ENCODE assay signal across 19 cellular contexts in genomic region chr6:69913361-69913760, GRCh38. TPM values are rescaled to one million over a fixed set of nuclear protein-coding genes. Genes with fewer than 3 reads are reported as not detected.
DNase-seq lines count a peak whose midpoint lies in the region; ATAC-seq, FAIRE-seq and TF ChIP-seq lines count a peak whose summit lies in the region.
"Had no signal": no experiment of that assay in that cellular context is flagged by ENCODE, and none has a peak within 500 bp of the region (broad histone marks: within the 10 kb centered on the region; RNA-seq: fewer than 3 reads in every experiment).

No MANE protein-coding gene starts in this region.

- intact Hi-C loops in GM12878 (cut with micrococcal nuclease; ENCODE audit: unreplicated experiment) = no loop called here

- TF ChIP-seq EP300 in GM12878 (IDR thresholded peaks at IDR 0.05; ENCODE audit: borderline replicate concordance in 1 of 2, control insufficient read depth in 1 of 2, low read depth in 2 of 2, low read length in 2 of 2) = 0 out of 4 replicates have a peak, but pooled peaks of 1 of the 2 experiments have one; percentile 24

- TF ChIP-seq POLR2A in GM12878 (IDR thresholded peaks at IDR 0.05; ENCODE audit: low read depth, low read length) = no peak

- TF ChIP-seq CTCF in GM12878 (IDR thresholded peaks at IDR 0.05 in 2 of 3, conservative IDR thresholded peaks at IDR 0.05 in 1 of 3; ENCODE audit: control insufficient read depth in 2 of 3, extremely low read depth in 1 of 3, insufficient read depth in 1 of 3, low read depth in 3 of 3, low read length in 3 of 3) (no peak), nephron (IDR thresholded peaks at IDR 0.05; ENCODE audit: unreplicated experiment in 3 of 3) (no peak)

- H3K4me3 ChIP-seq in GM12878 = no peak overlapping the region
- H3K4me3 ChIP-seq: BLaER1 treated with 17β-estradiol and CSF1 and Interleukin-3, amounts not matched to agents 10 nM and 100 nM; HAP-1 had no signal

- POLR2A ChIA-PET in GM12878 (lab: Charles Lee) = interaction anchor here (1.3 kb wide), 1 partner anchor 100 kb away, joined by 3 read pairs; no protein-coding TSS in a partner anchor

- no peaks in the 10 kb centered on the region for H3K36me3 ChIP-seq in GM12878 (ENCODE audit: control insufficient read depth in 2 of 2, insufficient read depth in 2 of 2, low read length in 1 of 2)
- H3K36me3 ChIP-seq: BLaER1 treated with 17β-estradiol and CSF1 and Interleukin-3, amounts not matched to agents 10 nM and 100 nM; HAP-1 had no signal

- H3K27me3 Mint-ChIP-seq in nephron (ENCODE audit: low read depth) = no peaks in the 10 kb centered on the region
- H3K27me3 Mint-ChIP-seq in activated CD8-positive, alpha-beta memory T cell treated with anti-CD3 and anti-CD28 coated beads, Interleukin-2, amount 10 ng/mL, durations not matched to agents 7 days and 5 days = no peaks in the 10 kb centered on the region

- H3K4me1 ChIP-seq in GM12878 (ENCODE audit: control insufficient read depth, insufficient read depth, low read length) = no peaks in the 10 kb centered on the region

- RAD21 ChIA-PET in GM12878 (lab: Charles Lee; ENCODE audit: unreplicated experiment) = interaction anchor here (0.9 to 1.8 kb wide), 2 partner anchors 18 to 48 kb away, joined by 3 to 4 read pairs; no protein-coding TSS in a partner anchor

- ATAC-seq in GM12878 = peak; percentile 56
- no peak for ATAC-seq in activated CD8-positive, alpha-beta memory T cell treated with anti-CD3 and anti-CD28 coated beads, Interleukin-2, amount 10 ng/mL, durations not matched to agents 7 days and 5 days
- ATAC-seq: CD8-positive, alpha-beta T cell; PC-3 had no signal

- CTCF ChIA-PET in GM12878 (lab: Yijun Ruan, JAX) = interaction anchor here (0.9 to 1.0 kb wide), 2 partner anchors 18 to 27 kb away, joined by 3 to 4 read pairs; no protein-coding TSS in a partner anchor
- CTCF ChIA-PET in activated CD8-positive, alpha-beta memory T cell treated with anti-CD3 and anti-CD28 coated beads, Interleukin-2, amount 10 ng/mL, durations not matched to agents 7 days and 5 days (lab: Charles Lee) = interaction anchor here (1.6 kb wide), 1 partner anchor 11 kb away, joined by 4 read pairs; no protein-coding TSS in a partner anchor

- SMC1A ChIA-PET in GM12878 (lab: Charles Lee; ENCODE audit: uncharacterized antibody, unreplicated experiment) = interaction anchor here (0.8 to 2.0 kb wide), 5 partner anchors 13 to 79 kb away, joined by 3 to 8 read pairs (median 7); no protein-coding TSS in a partner anchor

- in situ Hi-C loops in GM12878 (cut with MboI) = no loop called here

- no peak overlapping the region for H2AFZ ChIP-seq in GM12878 (ENCODE audit: control insufficient read depth, low read depth, low read length)

- BruUV-seq in GM12878 (replicated peaks; lab: Mats Ljungman, UMichigan) = no TSS peak

- peaks cover 20% of the 10 kb centered on the region for H3K4me1 Mint-ChIP-seq in nephron
- H3K4me1 Mint-ChIP-seq in activated CD8-positive, alpha-beta memory T cell treated with anti-CD3 and anti-CD28 coated beads, Interleukin-2, amount 10 ng/mL, durations not matched to agents 7 days and 5 days = peaks cover 8% of the 10 kb centered on the region

- no peak overlapping the region for H3K4me2 ChIP-seq in GM12878 (ENCODE audit: control insufficient read depth, insufficient read depth)
- H3K4me2 ChIP-seq: BLaER1 treated with 17β-estradiol and CSF1 and Interleukin-3, amounts not matched to agents 10 nM and 100 nM had no signal

- H3K9me3 Mint-ChIP-seq in nephron = no peaks in the 10 kb centered on the region
- no peaks in the 10 kb centered on the region for H3K9me3 Mint-ChIP-seq in activated CD8-positive, alpha-beta memory T cell treated with anti-CD3 and anti-CD28 coated beads, Interleukin-2, amount 10 ng/mL, durations not matched to agents 7 days and 5 days (ENCODE audit: low read depth)
- H3K9me3 Mint-ChIP-seq: CD8-positive, alpha-beta T cell had no signal

- H3K79me2 ChIP-seq in GM12878 (ENCODE audit: control insufficient read depth, insufficient read depth, low read length) = no peaks in the 10 kb centered on the region

- no peak for TF ChIP-seq RAD21 in GM12878 (IDR thresholded peaks at IDR 0.05; ENCODE audit: insufficient read depth, low read depth, low read length)

- no peak overlapping the region for H3K27ac ChIP-seq in GM12878 (ENCODE audit: control insufficient read depth, insufficient read depth)
- H3K27ac ChIP-seq: BLaER1 treated with 17β-estradiol and CSF1 and Interleukin-3, amounts not matched to agents 10 nM and 100 nM had no signal

- no peaks in the 10 kb centered on the region for H3K36me3 Mint-ChIP-seq in nephron (ENCODE audit: low read depth)
- no peaks in the 10 kb centered on the region for H3K36me3 Mint-ChIP-seq in activated CD8-positive, alpha-beta memory T cell treated with anti-CD3 and anti-CD28 coated beads, Interleukin-2, amount 10 ng/mL, durations not matched to agents 7 days and 5 days
- H3K36me3 Mint-ChIP-seq: CD8-positive, alpha-beta T cell had no signal

- peak overlapping the region; percentile 4 to 46 (median 16) for H3K27ac Mint-ChIP-seq in nephron
- no peak overlapping the region for H3K27ac Mint-ChIP-seq in activated CD8-positive, alpha-beta memory T cell treated with anti-CD3 and anti-CD28 coated beads, Interleukin-2, amount 10 ng/mL, durations not matched to agents 7 days and 5 days
- H3K27ac Mint-ChIP-seq: CD8-positive, alpha-beta T cell had no signal

- FAIRE-seq in GM19239 (lab: Jason Lieb, UNC) (peak; percentile 76), GM12878 (lab: Jason Lieb, UNC) (no peak)
- FAIRE-seq: HepG2 had no signal

- no peaks in the 10 kb centered on the region for H3K27me3 ChIP-seq in GM12878 (replicated peaks in 1 of 2; ENCODE audit: control insufficient read depth in 2 of 2, insufficient read depth in 2 of 2, low read length in 1 of 2)
- H3K27me3 ChIP-seq: BLaER1 treated with 17β-estradiol and CSF1 and Interleukin-3, amounts not matched to agents 10 nM and 100 nM had no signal

- H3K9ac ChIP-seq in GM12878 (ENCODE audit: control insufficient read depth, insufficient read depth, low read length) = no peak overlapping the region
- H3K9ac ChIP-seq: BLaER1 treated with 17β-estradiol and CSF1 and Interleukin-3, amounts not matched to agents 10 nM and 100 nM had no signal

- H3K4me3 Mint-ChIP-seq in nephron = no peak overlapping the region
- H3K4me3 Mint-ChIP-seq in activated CD8-positive, alpha-beta memory T cell treated with anti-CD3 and anti-CD28 coated beads, Interleukin-2, amount 10 ng/mL, durations not matched to agents 7 days and 5 days = no peak overlapping the region
- H3K4me3 Mint-ChIP-seq: CD8-positive, alpha-beta T cell had no signal

- H3K9me3 ChIP-seq in GM12878 (replicated peaks; ENCODE audit: control insufficient read depth, insufficient read depth, low read length) = no peaks in the 10 kb centered on the region
- H3K9me3 ChIP-seq: BLaER1 treated with 17β-estradiol and CSF1 and Interleukin-3, amounts not matched to agents 10 nM and 100 nM; HAP-1 had no signal

- no peak for DNase-seq in GM19239 (ENCODE audit: insufficient read length, low spot score)
- no peak for DNase-seq in GM12878 (ENCODE audit: low read depth, low spot score)
- DNase-seq in activated CD8-positive, alpha-beta memory T cell treated with anti-CD3 and anti-CD28 coated beads, Interleukin-2, amount 10 ng/mL, durations not matched to agents 7 days and 5 days = no peak
- no peak for DNase-seq in NCI-H510A (lab: John Stamatoyannopoulos, UW)
- DNase-seq in NCI-H69 (lab: John Stamatoyannopoulos, UW) = no peak
- no peak for DNase-seq in stimulated activated naive CD4-positive, alpha-beta T cell treated with Interleukin-2 at 50 U/mL for 16 hours (lab: John Stamatoyannopoulos, UW)
- DNase-seq: Calu3, EL, KG1, NCI-H1694 treated with DMSO at 0.1 percent for 48 hours, NCI-H510A treated with DMSO at 0.1 percent for 48 hours, PC-3, RPMI8226, SIG-M5 had no signal

- no peaks in the 10 kb centered on the region for H4K20me1 ChIP-seq in GM12878 (ENCODE audit: control insufficient read depth, insufficient read depth)
- H4K20me1 ChIP-seq: BLaER1 treated with 17β-estradiol and CSF1 and Interleukin-3, amounts not matched to agents 10 nM and 100 nM had no signal

TF ChIP-seq in GM12878, 131 proteins besides CTCF, POLR2A, EP300 and RAD21 (continues in another document):
- TF ChIP-seq IKZF2 (IDR thresholded peaks at IDR 0.05) = peak; percentile 68 to 70; a peak in 2 of 4 replicates
- TF ChIP-seq MTA2 (IDR thresholded peaks at IDR 0.05; ENCODE audit: low read depth) = peak; percentile 69
- 0 out of 2 replicates have a peak, but pooled peaks have one; percentile 45 for TF ChIP-seq RELB (IDR thresholded peaks at IDR 0.05; ENCODE audit: low read depth)

RNA-seq across cellular contexts. Expression of gene COL19A1, which starts 47.0 kb away (rescaled TPM):
- 51.4 and 55.7 TPM in 2 replicates for total RNA-seq in GM12878 (2013; cell fraction: nucleolus; rRNA removed)
- total RNA-seq in GM12878 (2014; rRNA removed) (4.7 and 5.8 TPM in 2 replicates), GM12878 (2014; rRNA removed; fragmentation: Illumina TruSeq; extraction: Trizol) (5.8 and 6.1 TPM in 2 replicates), GM12878 (2021) (4.4 and 5.6 TPM in 2 replicates)
- 2.1 TPM for polyA plus RNA-seq in GM12878 (2011; ENCODE audit: low read depth)
- polyA plus RNA-seq in GM12878 (2011; rRNA removed) (13.5 and 20.4 TPM in 2 replicates), GM12878 (2014; fragmentation: Illumina TruSeq; extraction: Trizol) (2.3 and 2.5 TPM in 2 replicates), GM12878 (2014; fragmentation: Nextera tagmentation; extraction: Ambion mirVana) (1 to 10 TPM; 1.1 to 1.9 TPM), GM12878 (2014; rRNA removed) (1.8 and 2.4 TPM in 2 replicates), GM12878 (2016; fragmentation: Nextera tagmentation; extraction: Ambion mirVana) (1 to 10 TPM; 3.6 to 6.0 TPM)
- polyA plus RNA-seq in GM12878 (2011; cell fraction: cytosol; rRNA removed) = 5.3 and 5.8 TPM in 2 replicates
- polyA plus RNA-seq in GM12878 (2011; cell fraction: nucleus; rRNA removed) = 33.4 and 41.9 TPM in 2 replicates
- 3.0 and 3.9 TPM in 2 replicates for polyA plus RNA-seq in GM12878 (2012)
- 49.5 and 53.5 TPM in 2 replicates for polyA minus RNA-seq in GM12878 (2011; rRNA and poly(A)+ RNA removed)
- polyA minus RNA-seq in GM12878 (2011; cell fraction: cytosol; rRNA and poly(A)+ RNA removed) = 6.8 and 10.3 TPM in 2 replicates
- 110 and 164 TPM in 2 replicates for polyA minus RNA-seq in GM12878 (2011; cell fraction: nucleus; rRNA and poly(A)+ RNA removed)
- total RNA-seq in activated CD8-positive, alpha-beta memory T cell treated with anti-CD3 and anti-CD28 coated beads, Interleukin-2, amount 10 ng/mL, durations not matched to agents 7 days and 5 days = under 1 TPM in 1 of 2 experiments, not detected in 1; 0.40 TPM
- total RNA-seq: Calu3, HepG2, PC-3 had no signal
- polyA plus RNA-seq: HepG2 had no signal
